Comparison of ENCODE assay signal across 8 cellular contexts in the genomic region with DNA sequence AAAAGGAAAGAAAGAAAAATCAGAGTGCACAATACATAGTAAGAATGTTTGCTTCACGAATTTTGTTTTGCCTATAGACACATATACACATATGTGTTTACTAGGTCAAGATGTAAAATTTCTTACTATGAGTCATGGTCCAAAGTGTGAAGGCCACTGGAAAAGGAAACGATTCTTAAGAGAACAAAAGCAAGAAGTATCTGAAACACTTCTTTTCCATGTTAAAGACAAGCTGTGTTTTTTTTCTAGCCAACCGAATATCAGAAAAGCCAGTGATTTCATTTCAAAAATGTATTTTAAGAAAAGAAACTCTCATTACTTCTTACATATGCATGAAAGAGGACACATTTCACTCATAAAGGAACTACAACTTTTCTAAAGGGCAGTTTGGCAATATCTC. TPM values are rescaled to one million over a fixed set of nuclear protein-coding genes. Genes with fewer than 3 reads are reported as not detected.
A peak's percentile ranks its signal among the peaks of the same experiment; 100 is the strongest.
DNase-seq lines count a peak whose midpoint lies in the region; ATAC-seq, FAIRE-seq and TF ChIP-seq lines count a peak whose summit lies in the region.

No MANE protein-coding gene starts in this region.

- H3K4me3 ChIP-seq in mesenchymal stem cell (ENCODE audit: insufficient read depth in 1 of 2, low read depth in 1 of 2, low read length in 2 of 2): no peak overlapping the region

- no peaks in the 10 kb centered on the region for H3K79me1 ChIP-seq in mesenchymal stem cell (replicated peaks; ENCODE audit: low read length, poor library complexity, severe bottlenecking)

- H3K36me3 ChIP-seq in mesenchymal stem cell (ENCODE audit: control insufficient read depth in 1 of 2, insufficient read depth in 2 of 2, low read depth in 1 of 2, low read length in 2 of 2): no peaks in the 10 kb centered on the region

- H2BK5ac ChIP-seq in mesenchymal stem cell (ENCODE audit: low read depth, low read length, poor library complexity, severe bottlenecking): no peak overlapping the region

- H3K4me1 ChIP-seq in mesenchymal stem cell (ENCODE audit: control insufficient read depth, insufficient read depth, low read depth, low read length): peaks cover 3% of the 10 kb centered on the region

- no peak overlapping the region for H2BK120ac ChIP-seq in mesenchymal stem cell (ENCODE audit: low read depth, low read length)

- ATAC-seq in GM18505 (IDR thresholded peaks at IDR 0.05; ENCODE audit: unreplicated experiment) (peak; percentile 40), GM21576 (IDR thresholded peaks at IDR 0.05; ENCODE audit: unreplicated experiment) (peak; percentile 46), HG03565 (IDR thresholded peaks at IDR 0.05; ENCODE audit: unreplicated experiment) (peak; percentile 38)

- no peak for TF ChIP-seq CTCF in D721Med (IDR thresholded peaks at IDR 0.05; ENCODE audit: insufficient read depth, missing control alignments)

- DNase-seq in mesenchymal stem cell: no peak
- no peak for DNase-seq in central memory CD4-positive, alpha-beta T cell
- DNase-seq in EL: no peak
- DNase-seq in D721Med (ENCODE audit: insufficient read length, low spot score): no peak
- DNase-seq in midbrain (lab: John Stamatoyannopoulos, UW): no peak

- H3K4me2 ChIP-seq in mesenchymal stem cell (ENCODE audit: low read length, poor library complexity, severe bottlenecking): no peak overlapping the region

- no peak overlapping the region for H3K18ac ChIP-seq in mesenchymal stem cell (ENCODE audit: low read depth in 1 of 2, low read length in 2 of 2)

- H2BK12ac ChIP-seq in mesenchymal stem cell (ENCODE audit: low read length in 2 of 2): no peak overlapping the region

- no peaks in the 10 kb centered on the region for H3K27me3 ChIP-seq in mesenchymal stem cell (ENCODE audit: control insufficient read depth in 1 of 2, insufficient read depth in 1 of 2, low read length in 2 of 2)

- TF ChIP-seq POLR2A in GM18505 (IDR thresholded peaks at IDR 0.05; ENCODE audit: borderline replicate concordance, extremely low read depth, insufficient read depth, insufficient read length): no peak

- H3K27ac ChIP-seq in mesenchymal stem cell (ENCODE audit: low read length, poor library complexity, severe bottlenecking): peak overlapping the region; percentile 87

- H2BK15ac ChIP-seq in mesenchymal stem cell (ENCODE audit: low read depth, poor library complexity, severe bottlenecking): no peak overlapping the region

- no peak overlapping the region for H3K23ac ChIP-seq in mesenchymal stem cell (ENCODE audit: low read length in 2 of 2)

- H2AK5ac ChIP-seq in mesenchymal stem cell (ENCODE audit: low read length, severe bottlenecking): no peak overlapping the region

- no peak overlapping the region for H3K14ac ChIP-seq in mesenchymal stem cell (ENCODE audit: low read length in 2 of 2)

- WGBS in mesenchymal stem cell: 64% methylated on average over 2 of the region's 3 CpGs

- H3K9ac ChIP-seq in mesenchymal stem cell (ENCODE audit: low read length): no peak overlapping the region

- FAIRE-seq in D721Med (lab: Jason Lieb, UNC): no peak

- no peak overlapping the region for H2AFZ ChIP-seq in mesenchymal stem cell (ENCODE audit: low read depth, low read length)

- H4K8ac ChIP-seq in mesenchymal stem cell (ENCODE audit: low read length): no peak overlapping the region

- H3K9me3 ChIP-seq in mesenchymal stem cell (ENCODE audit: control insufficient read depth, low read length): no peaks in the 10 kb centered on the region

- H4K91ac ChIP-seq in mesenchymal stem cell (ENCODE audit: low read length): no peak overlapping the region

- H3K4ac ChIP-seq in mesenchymal stem cell (ENCODE audit: low read depth in 1 of 2, low read length in 2 of 2): no peak overlapping the region

RNA-seq across cellular contexts. Expression of a gene that starts 24.9 kb away (rescaled TPM):
- 5.5 TPM for polyA plus RNA-seq in mesenchymal stem cell (2013, experiment 1 of 2)
- 4.8 TPM for polyA plus RNA-seq in mesenchymal stem cell (2013, experiment 2 of 2)

RNA-seq across cellular contexts. Expression of a gene that starts 25.0 kb away (rescaled TPM):
- 1.2 TPM for polyA plus RNA-seq in mesenchymal stem cell (2013, experiment 1 of 2)
- polyA plus RNA-seq in mesenchymal stem cell (2013, experiment 2 of 2): 1.2 TPM

RNA-seq across cellular contexts. Expression of a gene that starts 43.4 kb away (rescaled TPM):
- polyA plus RNA-seq in mesenchymal stem cell (2013, experiment 1 of 2): 1.2 TPM
- polyA plus RNA-seq in mesenchymal stem cell (2013, experiment 2 of 2): 1.3 TPM

RNA-seq across cellular contexts. Expression of a gene that starts 52.4 kb away (rescaled TPM):
- 151 TPM for polyA plus RNA-seq in mesenchymal stem cell (2013, experiment 1 of 2)
- polyA plus RNA-seq in mesenchymal stem cell (2013, experiment 2 of 2): 150 TPM
